In genomic region chr17:51955245-51955644, GRCh38 we compare ENCODE assay signal across 26 cellular contexts.
"Had no signal": no experiment of that assay in that cellular context is flagged by ENCODE, and none has a peak within 500 bp of the region (broad histone marks: within the 10 kb centered on the region; RNA-seq: fewer than 3 reads in every experiment).

No MANE protein-coding gene starts in this region.

- H3K27me3 Mint-ChIP-seq: stimulated activated memory B cell treated with anti-CD40 and anti-IgM and Interleukin-4, amounts not matched to agents 10 μg/mL and 1 μg/mL and 100 μg/mL, for 72 hours; stimulated activated naive B cell treated with anti-CD40 and anti-IgM and Interleukin-4, amounts not matched to agents 10 μg/mL and 1 μg/mL and 100 μg/mL, for 72 hours; stimulated activated naive CD8-positive, alpha-beta T cell treated with anti-CD3 and anti-CD28 coated beads, Interleukin-15, amount 100 ng/mL, for 72 hours; stimulated activated naive CD8-positive, alpha-beta T cell treated with anti-CD3 and anti-CD28 coated beads, Interleukin-15, Interleukin-2, amounts not matched to agents 100 ng/mL and 50 ng/mL, for 24 hours had no signal

- H3K27ac ChIP-seq: stomach, suprapubic skin, testis, thoracic aorta, thyroid gland, tibial artery, tibial nerve, transverse colon, upper lobe of left lung, upper lobe of right lung, uterus, vagina had no signal

- H3K4me3 Mint-ChIP-seq: stimulated activated effector memory CD8-positive, alpha-beta T cell treated with anti-CD3 and anti-CD28 coated beads, Interleukin-12 subunit alpha, Interleukin-12 subunit beta, amount 100 ng/mL, for 72 hours; stimulated activated memory B cell treated with anti-CD40 and anti-IgM and Interleukin-4, amounts not matched to agents 10 μg/mL and 1 μg/mL and 100 μg/mL, for 72 hours; stimulated activated naive B cell treated with anti-CD40 and anti-IgM and Interleukin-4, amounts not matched to agents 10 μg/mL and 1 μg/mL and 100 μg/mL, for 72 hours; stimulated activated naive CD8-positive, alpha-beta T cell treated with anti-CD3 and anti-CD28 coated beads, Interleukin-15, amount 100 ng/mL, for 72 hours; stimulated activated naive CD8-positive, alpha-beta T cell treated with anti-CD3 and anti-CD28 coated beads, Interleukin-15, Interleukin-2, amounts not matched to agents 100 ng/mL and 50 ng/mL, for 24 hours; type B pancreatic cell had no signal

- H3K36me3 ChIP-seq: stomach, suprapubic skin, thoracic aorta, thyroid gland, tibial artery, tibial nerve, transverse colon, upper lobe of left lung, upper lobe of right lung, uterus, vagina had no signal

- H3K4me1 Mint-ChIP-seq: stimulated activated effector memory CD8-positive, alpha-beta T cell treated with anti-CD3 and anti-CD28 coated beads, Interleukin-12 subunit alpha, Interleukin-12 subunit beta, amount 100 ng/mL, for 72 hours; stimulated activated memory B cell treated with anti-CD40 and anti-IgM and Interleukin-4, amounts not matched to agents 10 μg/mL and 1 μg/mL and 100 μg/mL, for 72 hours; stimulated activated naive B cell treated with anti-CD40 and anti-IgM and Interleukin-4, amounts not matched to agents 10 μg/mL and 1 μg/mL and 100 μg/mL, for 72 hours; stimulated activated naive CD8-positive, alpha-beta T cell treated with anti-CD3 and anti-CD28 coated beads, Interleukin-15, amount 100 ng/mL, for 72 hours had no signal

- H3K4me3 ChIP-seq: stomach, suprapubic skin, testis, thoracic aorta, thyroid gland, tibial artery, tibial nerve, transverse colon, upper lobe of left lung, upper lobe of right lung, uterus, vagina had no signal

- H3K27me3 ChIP-seq: stomach, suprapubic skin, testis, thyroid gland, tibial artery, tibial nerve, transverse colon, upper lobe of left lung, upper lobe of right lung, uterus, vagina had no signal

- ATAC-seq: stimulated activated effector memory CD8-positive, alpha-beta T cell treated with anti-CD3 and anti-CD28 coated beads, Interleukin-12 subunit alpha, Interleukin-12 subunit beta, amount 100 ng/mL, for 72 hours; stimulated activated memory B cell treated with anti-CD40 and anti-IgM and Interleukin-4, amounts not matched to agents 10 μg/mL and 1 μg/mL and 100 μg/mL, for 72 hours; stimulated activated naive B cell treated with anti-CD40 and anti-IgM and Interleukin-4, amounts not matched to agents 10 μg/mL and 1 μg/mL and 100 μg/mL, for 72 hours; stimulated activated naive CD8-positive, alpha-beta T cell treated with anti-CD3 and anti-CD28 coated beads, Interleukin-15, amount 100 ng/mL, for 72 hours; stimulated activated naive CD8-positive, alpha-beta T cell treated with anti-CD3 and anti-CD28 coated beads, Interleukin-15, Interleukin-2, amounts not matched to agents 100 U/mL and 50 U/mL, for 24 hours; upper lobe of right lung had no signal

- H3K36me3 Mint-ChIP-seq: stimulated activated effector memory CD8-positive, alpha-beta T cell treated with anti-CD3 and anti-CD28 coated beads, Interleukin-12 subunit alpha, Interleukin-12 subunit beta, amount 100 ng/mL, for 72 hours; stimulated activated memory B cell treated with anti-CD40 and anti-IgM and Interleukin-4, amounts not matched to agents 10 μg/mL and 1 μg/mL and 100 μg/mL, for 72 hours; stimulated activated naive B cell treated with anti-CD40 and anti-IgM and Interleukin-4, amounts not matched to agents 10 μg/mL and 1 μg/mL and 100 μg/mL, for 72 hours; type B pancreatic cell had no signal

- DNase-seq: stimulated activated CD4-positive, alpha-beta T cell treated with anti-CD3 and anti-CD28 coated beads, Interleukin-2, amount 100 ng/mL, for 48 hours; stimulated activated CD4-positive, alpha-beta T cell treated with anti-CD3 and anti-CD28 coated beads, Interleukin-4, amount 100 ng/mL, for 1 hour; stimulated activated CD4-positive, alpha-beta T cell treated with anti-CD3 and anti-CD28 coated beads, Interleukin-4, amount 100 ng/mL, for 24 hours; stimulated activated CD4-positive, alpha-beta T cell treated with anti-CD3 and anti-CD28 coated beads, Interleukin-4, amount 100 ng/mL, for 4 hours; stimulated activated CD8-positive, alpha-beta memory T cell treated with anti-CD3 and anti-CD28 coated beads, Interleukin-4, amount 100 ng/mL, for 48 hours; stimulated activated naive B cell treated with anti-CD40 and anti-IgM and Interleukin-4, amounts not matched to agents 10 μg/mL and 1 μg/mL and 100 μg/mL, for 72 hours; stimulated activated naive CD4-positive, alpha-beta T cell; stimulated activated naive CD4-positive, alpha-beta T cell treated with Interleukin-2 at 50 U/mL for 16 hours; stimulated activated naive CD8-positive, alpha-beta T cell treated with anti-CD3 and anti-CD28 coated beads, Interleukin-15, amount 100 ng/mL, for 72 hours; stimulated activated naive CD8-positive, alpha-beta T cell treated with anti-CD3 and anti-CD28 coated beads, Interleukin-15, Interleukin-2, amounts not matched to agents 100 U/mL and 50 U/mL, for 24 hours; stomach; testis; thyroid gland; tibial artery; transverse colon; upper lobe of left lung; upper lobe of right lung; uterus had no signal

- H3K27ac Mint-ChIP-seq: stimulated activated effector memory CD8-positive, alpha-beta T cell treated with anti-CD3 and anti-CD28 coated beads, Interleukin-12 subunit alpha, Interleukin-12 subunit beta, amount 100 ng/mL, for 72 hours; stimulated activated memory B cell treated with anti-CD40 and anti-IgM and Interleukin-4, amounts not matched to agents 10 μg/mL and 1 μg/mL and 100 μg/mL, for 72 hours; stimulated activated naive B cell treated with anti-CD40 and anti-IgM and Interleukin-4, amounts not matched to agents 10 μg/mL and 1 μg/mL and 100 μg/mL, for 72 hours; stimulated activated naive CD8-positive, alpha-beta T cell treated with anti-CD3 and anti-CD28 coated beads, Interleukin-15, amount 100 ng/mL, for 72 hours; stimulated activated naive CD8-positive, alpha-beta T cell treated with anti-CD3 and anti-CD28 coated beads, Interleukin-15, Interleukin-2, amounts not matched to agents 100 ng/mL and 50 ng/mL, for 24 hours; type B pancreatic cell had no signal

- H3K9me3 Mint-ChIP-seq: stimulated activated effector memory CD8-positive, alpha-beta T cell treated with anti-CD3 and anti-CD28 coated beads, Interleukin-12 subunit alpha, Interleukin-12 subunit beta, amount 100 ng/mL, for 72 hours; stimulated activated memory B cell treated with anti-CD40 and anti-IgM and Interleukin-4, amounts not matched to agents 10 μg/mL and 1 μg/mL and 100 μg/mL, for 72 hours; stimulated activated naive CD8-positive, alpha-beta T cell treated with anti-CD3 and anti-CD28 coated beads, Interleukin-15, Interleukin-2, amounts not matched to agents 100 ng/mL and 50 ng/mL, for 24 hours; type B pancreatic cell had no signal

- H3K9me3 ChIP-seq: stomach, suprapubic skin, testis, thoracic aorta, thyroid gland, tibial artery, tibial nerve, transverse colon, upper lobe of left lung, upper lobe of right lung, uterus, vagina had no signal

- H3K4me1 ChIP-seq: stomach, suprapubic skin, testis, thyroid gland, tibial artery, tibial nerve, transverse colon, upper lobe of left lung, upper lobe of right lung, uterus, vagina had no signal
